In the genomic region with DNA sequence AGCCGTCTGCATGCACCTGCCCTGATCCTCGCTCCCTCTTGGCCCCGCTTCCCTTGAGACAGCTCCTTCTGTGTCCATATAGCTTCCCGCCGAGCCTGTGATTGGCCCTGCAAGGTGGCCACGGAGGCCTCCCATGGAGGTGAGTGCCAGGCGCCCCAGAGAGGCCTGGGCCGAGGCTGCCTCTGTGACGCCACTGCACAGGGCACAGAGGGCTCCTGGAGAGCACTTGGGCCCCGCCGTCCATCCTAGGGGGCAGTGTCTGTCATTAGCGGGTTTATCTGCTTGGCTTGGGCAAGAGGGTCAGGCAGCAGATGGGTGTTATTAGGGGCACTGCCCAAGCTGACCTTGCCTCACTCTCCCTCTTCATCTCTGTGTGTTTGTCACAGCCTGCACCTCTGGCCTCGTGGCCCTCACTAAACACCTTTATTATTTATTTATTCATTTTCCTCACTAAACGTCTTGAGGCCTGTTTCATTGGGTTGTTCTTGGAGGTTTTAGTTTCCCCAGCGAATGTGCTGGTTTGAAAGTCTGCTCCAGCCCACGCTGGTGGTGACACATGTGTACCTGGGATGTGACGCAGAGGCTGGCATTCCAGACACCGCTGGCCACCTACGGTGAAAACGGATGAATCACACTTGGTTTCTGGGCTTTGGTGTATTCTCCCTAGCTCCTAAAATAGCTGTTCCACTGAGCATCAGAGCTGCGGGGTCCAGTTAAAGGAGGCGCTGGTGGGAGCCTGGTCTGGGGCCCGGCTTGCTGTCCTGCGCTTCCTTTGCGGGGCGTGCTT, we compare ENCODE assay signal across 12 cellular contexts. TPM values are rescaled to one million over a fixed set of nuclear protein-coding genes. Genes with fewer than 3 reads are reported as not detected.
DNase-seq lines count a peak whose midpoint lies in the region; ATAC-seq and TF ChIP-seq lines count a peak whose summit lies in the region.
"Had no signal": no experiment of that assay in that cellular context is flagged by ENCODE, and none has a peak within 500 bp of the region (broad histone marks: within the 10 kb centered on the region; RNA-seq: fewer than 3 reads in every experiment).

No MANE protein-coding gene starts in this region.

- H3K4me1 ChIP-seq in right cardiac atrium (ENCODE audit: control insufficient read depth, insufficient read depth, low read length) (peaks cover 12% of the 10 kb centered on the region), thoracic aorta (ENCODE audit: control insufficient read depth in 1 of 2, low read depth in 2 of 2) (peaks cover 22 to 95% of the 10 kb centered on the region in 2 donors)

- H3K4me3 ChIP-seq in right cardiac atrium (ENCODE audit: low read length) (no peak overlapping the region), thoracic aorta (no peak overlapping the region)

- TF ChIP-seq CTCF in thoracic aorta (IDR thresholded peaks at IDR 0.05): no peak

- no peaks in the 10 kb centered on the region for H3K36me3 ChIP-seq in thoracic aorta

- intact Hi-C loops in right cardiac atrium (cut with DNase I) (no loop called here), Right ventricle myocardium inferior (cut with DNase I) (no loop called here)

- WGBS in right cardiac atrium: 83% methylated on average over 26 of the region's 26 CpGs

- ATAC-seq in right cardiac atrium (no peak), Right ventricle myocardium inferior (no peak), thoracic aorta (ENCODE audit: insufficient number of reproducible peaks, low FRiP score, low read depth) (no peak)

- H3K9me3 ChIP-seq in right cardiac atrium (ENCODE audit: control insufficient read depth, low read length) (no peaks in the 10 kb centered on the region), thoracic aorta (no peaks in the 10 kb centered on the region)
- H3K9me3 ChIP-seq: BE2C had no signal

- H3K27me3 ChIP-seq in right cardiac atrium (ENCODE audit: control insufficient read depth, insufficient read depth): no peaks in the 10 kb centered on the region
- no peaks in the 10 kb centered on the region for H3K27me3 ChIP-seq in thoracic aorta (replicated peaks; ENCODE audit: insufficient read depth)
- H3K27me3 ChIP-seq: BE2C had no signal

- peak in 2 of 3 donors; percentile 19 to 42 for DNase-seq in right cardiac atrium
- no peak for DNase-seq in Right ventricle myocardium inferior (ENCODE audit: missing footprints)
- DNase-seq in astrocyte of the hippocampus (ENCODE audit: low read depth, low spot score): peak; percentile 93
- peak; percentile 31 for DNase-seq in myocyte (ENCODE audit: low read depth)
- DNase-seq in thoracic aorta (ENCODE audit: low spot score): no peak
- no peak for DNase-seq in foreskin melanocyte
- DNase-seq in NCI-H82 (lab: John Stamatoyannopoulos, UW): no peak
- no peak for DNase-seq in iPS-NIHi7 (ENCODE audit: extremely low spot score)
- DNase-seq: BE2C, cerebellar nuclear complex, NCI-H2227 treated with DMSO at 0.1 percent for 48 hours, Right ventricle myocardium superior had no signal

- H3K27ac ChIP-seq in right cardiac atrium (ENCODE audit: low read length): no peak overlapping the region
- H3K27ac ChIP-seq in thoracic aorta: peak overlapping the region; percentile 91

RNA-seq across cellular contexts. Expression of gene ZFYVE21, which starts 5.9 kb away (rescaled TPM):
- total RNA-seq in right cardiac atrium (10 to 100 TPM; 42.0 to 61.0 (median 52.4) TPM), Right ventricle myocardium inferior (46.9 TPM), myocyte (48.2 and 50.1 TPM in 2 replicates), thoracic aorta (100 to 1,000 TPM in 1 of 2 donors, 10 to 100 TPM in 1; 97.1 to 159 TPM)
- 66.8 TPM for polyA plus RNA-seq in right cardiac atrium
- polyA plus RNA-seq in myocyte (2012): 72.0 TPM

RNA-seq across cellular contexts. Expression of gene XRCC3, which starts 6.3 kb away (rescaled TPM):
- total RNA-seq in right cardiac atrium: 1 to 10 TPM; 2.1 to 5.6 (median 2.4) TPM
- polyA plus RNA-seq in right cardiac atrium: 2.2 TPM
- total RNA-seq in Right ventricle myocardium inferior: 2.8 TPM
- total RNA-seq in myocyte: 5.5 and 7.0 TPM in 2 replicates
- polyA plus RNA-seq in myocyte (2012): 7.6 TPM
- 10 to 100 TPM in 1 of 2 donors, 1 to 10 TPM in 1; 8.4 to 18.5 TPM for total RNA-seq in thoracic aorta

Comparison
In these comparisons a context has a peak if more than half of its experiments do, and no peak if none do; other contexts are left out.
1. DNase-seq: peak in right cardiac atrium (2 of 3), astrocyte of the hippocampus (single experiment) and myocyte (single experiment); none in Right ventricle myocardium inferior (single experiment), thoracic aorta (single experiment), foreskin melanocyte (single experiment), NCI-H82 (single experiment) and iPS-NIHi7 (single experiment).